Comparison of ENCODE assay signal across 25 cellular contexts in genomic region chr12:98106201-98106600, GRCh38.
"Had no signal": no experiment of that assay in that cellular context is flagged by ENCODE, and none has a peak within 500 bp of the region (broad histone marks: within the 10 kb centered on the region; RNA-seq: fewer than 3 reads in every experiment).

No MANE protein-coding gene starts in this region.

- H3K4me1 Mint-ChIP-seq: activated B cell treated with CpG ODN at 0.5 μM for 24 hours; activated CD4-positive, alpha-beta T cell treated with anti-CD3 and anti-CD28 coated beads, Interleukin-2, amount 10 ng/mL, durations not matched to agents 24 days and 14 days; activated CD8-positive, alpha-beta memory T cell treated with anti-CD3 and anti-CD28 coated beads, Interleukin-2, amount 10 ng/mL, durations not matched to agents 7 days and 5 days; activated naive CD4-positive, alpha-beta T cell treated with anti-CD3 and anti-CD28 coated beads, Interleukin-2, amount 50 U/mL, for 24 hours had no signal

- H3K36me3 ChIP-seq: ascending aorta had no signal

- H3K27ac ChIP-seq: ascending aorta, body of pancreas had no signal

- H3K4me3 Mint-ChIP-seq: activated B cell treated with CpG ODN at 0.5 μM for 24 hours; activated CD4-positive, alpha-beta T cell treated with anti-CD3 and anti-CD28 coated beads, Interleukin-2, amount 10 ng/mL, durations not matched to agents 24 days and 14 days; activated CD8-positive, alpha-beta memory T cell treated with anti-CD3 and anti-CD28 coated beads, Interleukin-2, amount 10 ng/mL, durations not matched to agents 7 days and 5 days; activated naive CD4-positive, alpha-beta T cell treated with anti-CD3 and anti-CD28 coated beads, Interleukin-2, amount 50 U/mL, for 24 hours; activated T-cell treated with anti-CD3 and anti-CD28 coated beads, Interleukin-2, amount 50 U/mL, for 24 hours; activated T-helper 1 cell treated with anti-CD3 and anti-CD28 coated beads, Interleukin-12 subunit alpha, Interleukin-12 subunit beta, Interleukin-2, Interleukin-4 antibody, amounts not matched to agents 30 ng/mL and 10 ng/mL and 1 ng/mL, durations not matched to agents 14 hours and 24 hours and 36 hours; T-helper 1 cell treated with Interleukin-12 subunit alpha and Interleukin-12 subunit beta and Interleukin-4 antibody, amounts not matched to agents 30 μg/mL and 1 μg/mL, for 36 hours had no signal

- H3K27me3 ChIP-seq: ascending aorta, body of pancreas had no signal

- H3K27me3 Mint-ChIP-seq: activated B cell treated with CpG ODN at 0.5 μM for 24 hours; activated CD8-positive, alpha-beta memory T cell treated with anti-CD3 and anti-CD28 coated beads, Interleukin-2, amount 10 ng/mL, durations not matched to agents 7 days and 5 days had no signal

- H3K27ac Mint-ChIP-seq: activated B cell treated with CpG ODN at 0.5 μM for 24 hours; activated CD4-positive, alpha-beta T cell treated with anti-CD3 and anti-CD28 coated beads, Interleukin-2, amount 10 ng/mL, durations not matched to agents 24 days and 14 days; activated CD8-positive, alpha-beta memory T cell treated with anti-CD3 and anti-CD28 coated beads, Interleukin-2, amount 10 ng/mL, durations not matched to agents 7 days and 5 days; activated naive CD4-positive, alpha-beta T cell treated with anti-CD3 and anti-CD28 coated beads, Interleukin-2, amount 50 U/mL, for 24 hours; activated T-cell treated with anti-CD3 and anti-CD28 coated beads, Interleukin-2, amount 50 U/mL, for 24 hours; activated T-helper 1 cell treated with anti-CD3 and anti-CD28 coated beads, Interleukin-12 subunit alpha, Interleukin-12 subunit beta, Interleukin-2, Interleukin-4 antibody, amounts not matched to agents 30 ng/mL and 10 ng/mL and 1 ng/mL, durations not matched to agents 14 hours and 24 hours and 36 hours; T-helper 1 cell treated with Interleukin-12 subunit alpha and Interleukin-12 subunit beta and Interleukin-4 antibody, amounts not matched to agents 30 μg/mL and 1 μg/mL, for 36 hours had no signal

- DNase-seq: activated B cell treated with CpG ODN at 0.5 μM for 24 hours; activated CD4-positive, alpha-beta T cell treated with anti-CD3 and anti-CD28 coated beads for 1 hour; activated CD4-positive, alpha-beta T cell treated with anti-CD3 and anti-CD28 coated beads, Interleukin-2, amount 10 ng/mL, durations not matched to agents 24 days and 14 days; activated CD4-positive, alpha-beta T cell treated with anti-CD3 and anti-CD28 coated beads, Interleukin-2, amount 50 U/mL, for 48 hours; activated CD8-positive, alpha-beta memory T cell treated with anti-CD3 and anti-CD28 coated beads, Interleukin-2, amount 10 ng/mL, durations not matched to agents 7 days and 5 days; activated effector memory CD4-positive, alpha-beta T cell treated with Interleukin-2 at 50 U/mL for 16 hours; activated naive CD4-positive, alpha-beta T cell; activated T-cell treated with anti-CD3 and anti-CD28 coated beads, Interleukin-2, amount 50 U/mL, for 24 hours; amniotic stem cell; body of pancreas; IMR-90; Kasumi-1; KBM-7; NCI-H1105 treated with DMSO at 0.1 percent for 48 hours; NCI-H1436 treated with DMSO at 0.1 percent for 48 hours; NCI-H187; NCI-H2081; NCI-H510A treated with DMSO at 0.1 percent for 48 hours; RPMI8226 had no signal

- H3K9me3 Mint-ChIP-seq: activated B cell treated with CpG ODN at 0.5 μM for 24 hours; activated CD4-positive, alpha-beta T cell treated with anti-CD3 and anti-CD28 coated beads, Interleukin-2, amount 10 ng/mL, durations not matched to agents 24 days and 14 days; activated naive CD4-positive, alpha-beta T cell treated with anti-CD3 and anti-CD28 coated beads, Interleukin-2, amount 50 U/mL, for 24 hours; activated T-cell treated with anti-CD3 and anti-CD28 coated beads, Interleukin-2, amount 50 U/mL, for 24 hours; activated T-helper 1 cell treated with anti-CD3 and anti-CD28 coated beads, Interleukin-12 subunit alpha, Interleukin-12 subunit beta, Interleukin-2, Interleukin-4 antibody, amounts not matched to agents 30 ng/mL and 10 ng/mL and 1 ng/mL, durations not matched to agents 14 hours and 24 hours and 36 hours; T-helper 1 cell treated with Interleukin-12 subunit alpha and Interleukin-12 subunit beta and Interleukin-4 antibody, amounts not matched to agents 30 μg/mL and 1 μg/mL, for 36 hours had no signal

- H3K4me1 ChIP-seq: ascending aorta, body of pancreas had no signal

- H3K9me3 ChIP-seq: ascending aorta, body of pancreas had no signal

- H3K4me3 ChIP-seq: ascending aorta, body of pancreas had no signal

- ATAC-seq: activated CD8-positive, alpha-beta memory T cell treated with anti-CD3 and anti-CD28 coated beads, Interleukin-2, amount 10 ng/mL, durations not matched to agents 7 days and 5 days; body of pancreas; Panc1; Right ventricle myocardium inferior had no signal
